In the genomic region with DNA sequence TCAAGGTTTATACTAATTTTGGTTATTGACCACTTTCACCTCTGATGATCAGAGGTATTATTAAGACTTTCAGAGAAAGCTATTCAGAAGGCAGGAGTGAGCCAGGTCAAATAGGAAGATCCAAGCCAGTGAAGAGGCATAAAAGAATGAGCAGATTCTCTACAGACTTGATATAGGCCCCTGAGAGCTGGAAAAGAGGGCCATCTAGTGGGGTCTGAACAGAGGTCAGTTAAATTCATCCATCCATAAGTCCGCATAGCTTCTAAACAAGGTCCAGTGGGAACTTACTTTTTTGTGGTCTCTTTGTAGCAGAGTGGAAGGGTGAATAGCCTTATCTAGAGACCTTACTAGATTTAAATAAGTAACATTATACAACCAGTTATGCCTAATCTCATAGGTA, we compare ENCODE assay signal across 10 cellular contexts.
A peak's percentile ranks its signal among the peaks of the same experiment; 100 is the strongest.
DNase-seq lines count a peak whose midpoint lies in the region; ATAC-seq and TF ChIP-seq lines count a peak whose summit lies in the region.
"Had no signal": no experiment of that assay in that cellular context is flagged by ENCODE, and none has a peak within 500 bp of the region (broad histone marks: within the 10 kb centered on the region; RNA-seq: fewer than 3 reads in every experiment).

No MANE protein-coding gene starts in this region.

- 79 to 80% methylated on average over 1 of the region's 1 CpG for WGBS in lower leg skin, 2 donors

- ATAC-seq in GM21528 (IDR thresholded peaks at IDR 0.05; ENCODE audit: low FRiP score, unreplicated experiment) = no peak
- ATAC-seq: A549 had no signal

- TF ChIP-seq CTCF in epithelial cell of proximal tubule (conservative IDR thresholded peaks at IDR 0.05; ENCODE audit: low read depth, low read length) = peak; percentile 33
- TF ChIP-seq CTCF in lower leg skin (IDR thresholded peaks at IDR 0.05) = no peak

- H3K4me3 ChIP-seq in epithelial cell of proximal tubule (ENCODE audit: low read depth, low read length) (no peak overlapping the region), lower leg skin (ENCODE audit: low read depth, poor library complexity, severe bottlenecking) (no peak overlapping the region)
- H3K4me3 ChIP-seq: A549 had no signal

- DNase-seq in NCI-H1092 treated with DMSO at 0.1 percent for 48 hours (lab: John Stamatoyannopoulos, UW) (peak; percentile 30), NCI-H1092 (lab: John Stamatoyannopoulos, UW) (no peak), NCI-H82 treated with DMSO at 0.1 percent for 48 hours (lab: John Stamatoyannopoulos, UW; ENCODE audit: unreplicated experiment) (peak; percentile 53), epithelial cell of proximal tubule (ENCODE audit: low read depth) (no peak), renal cortical epithelial cell (ENCODE audit: low read depth) (peak; percentile 10), lower leg skin (ENCODE audit: low spot score in 2 of 2) (no peak)
- no peak for DNase-seq in effector CD4-positive, alpha-beta T cell
- DNase-seq: activated naive CD8-positive, alpha-beta T cell treated with anti-CD3 and anti-CD28 coated beads, Interleukin-2, amount 10 ng/mL, durations not matched to agents 7 days and 5 days had no signal

- no peak for TF ChIP-seq POLR2A in lower leg skin (IDR thresholded peaks at IDR 0.05)

- intact Hi-C loops in lower leg skin (cut with DNase I; ENCODE audit: low total_unique reads) = no loop called here

Comparison
In these comparisons a context has a peak if more than half of its experiments do, and no peak if none do; other contexts are left out.
1. DNase-seq: peak in NCI-H1092 treated with DMSO at 0.1 percent for 48 hours (single experiment), NCI-H82 treated with DMSO at 0.1 percent for 48 hours (single experiment) and renal cortical epithelial cell (single experiment); none in NCI-H1092 (single experiment), epithelial cell of proximal tubule (single experiment), effector CD4-positive, alpha-beta T cell (single experiment) and lower leg skin (0 of 2).